ENCODE assay signal across 10 cellular contexts in genomic region chr22:49969751-49970527, GRCh38. TPM values are rescaled to one million over a fixed set of nuclear protein-coding genes. Genes with fewer than 3 reads are reported as not detected.
DNase-seq lines count a peak whose midpoint lies in the region; ATAC-seq and TF ChIP-seq lines count a peak whose summit lies in the region.
"Had no signal": no experiment of that assay in that cellular context is flagged by ENCODE, and none has a peak within 500 bp of the region (broad histone marks: within the 10 kb centered on the region; RNA-seq: fewer than 3 reads in every experiment).

No MANE protein-coding gene starts in this region.

- peak in 1 of 5 donors; percentile 11 for DNase-seq in CD4-positive, alpha-beta memory T cell
- no peak for DNase-seq in OCI-LY7 (ENCODE audit: low spot score)
- peak; percentile 76 for DNase-seq in coronary artery (ENCODE audit: low spot score)
- DNase-seq in omental fat pad (ENCODE audit: low spot score): peak; percentile 22
- DNase-seq in amygdala (lab: John Stamatoyannopoulos, UW): no peak
- DNase-seq in RKO (ENCODE audit: low spot score): no peak
- DNase-seq in NCI-H1417 treated with DMSO at 0.1 percent for 48 hours (lab: John Stamatoyannopoulos, UW): no peak

- no peaks in the 10 kb centered on the region for H3K27me3 ChIP-seq in CD4-positive, alpha-beta memory T cell (ENCODE audit: insufficient read depth, low read length)

- H3K4me3 Mint-ChIP-seq in CD4-positive, alpha-beta memory T cell: peak overlapping the region in 5 of 8 donors; percentile 79 to 83 (median 81)

- no peak for ATAC-seq in omental fat pad (ENCODE audit: low FRiP score)
- ATAC-seq in HG03108 (IDR thresholded peaks at IDR 0.05; ENCODE audit: unreplicated experiment): no peak

- peaks cover 0 to 8% of the 10 kb centered on the region in 2 donors for H3K36me3 Mint-ChIP-seq in CD4-positive, alpha-beta memory T cell

- H3K4me1 Mint-ChIP-seq in CD4-positive, alpha-beta memory T cell: peaks cover 8 to 25% (median 8%) of the 10 kb centered on the region in 4 donors

- no peaks in the 10 kb centered on the region for H3K79me2 ChIP-seq in OCI-LY7 (ENCODE audit: insufficient read depth, low read depth, low read length)

- peak overlapping the region in 1 of 2 donors; percentile 49 for H3K4me3 ChIP-seq in CD4-positive, alpha-beta memory T cell (ENCODE audit: low read length in 2 of 2)
- H3K4me3 ChIP-seq in OCI-LY7 (ENCODE audit: low read depth, low read length, poor library complexity, severe bottlenecking) (no peak overlapping the region), coronary artery (no peak overlapping the region)

- H3K27ac ChIP-seq in CD4-positive, alpha-beta memory T cell (ENCODE audit: low read depth, low read length): peak overlapping the region; percentile 56
- H3K27ac ChIP-seq in OCI-LY7 (ENCODE audit: low read depth, low read length, poor library complexity, severe bottlenecking): no peak overlapping the region
- peak overlapping the region; percentile 10 to 90 for H3K27ac ChIP-seq in coronary artery

- CTCF ChIA-PET in CD4-positive, alpha-beta memory T cell (lab: Charles Lee; ENCODE audit: partially characterized antibody): interaction anchor here (2.2 kb wide), 1 partner anchor 12 kb away, joined by 5 read pairs; no protein-coding TSS in a partner anchor
- CTCF ChIA-PET in OCI-LY7 (lab: Charles Lee; ENCODE audit: unreplicated experiment): no interaction called here

- BruUV-seq in OCI-LY7 (replicated peaks; lab: Mats Ljungman, UMichigan): no TSS peak

- peak overlapping the region; percentile 65 to 98 (median 94) for H3K27ac Mint-ChIP-seq in CD4-positive, alpha-beta memory T cell

- H3K4me1 ChIP-seq in CD4-positive, alpha-beta memory T cell (ENCODE audit: insufficient read depth, low read length): peaks cover 31% of the 10 kb centered on the region
- peaks cover 37% of the 10 kb centered on the region for H3K4me1 ChIP-seq in OCI-LY7 (ENCODE audit: insufficient read depth, low read length, poor library complexity, severe bottlenecking)

- no peaks in the 10 kb centered on the region for H3K9me3 ChIP-seq in CD4-positive, alpha-beta memory T cell (ENCODE audit: control insufficient read depth in 1 of 2, low read length in 2 of 2)
- H3K9me3 ChIP-seq in OCI-LY7 (ENCODE audit: low read length): no peaks in the 10 kb centered on the region; the same call in 1 of the 2 replicates

- H3K36me3 ChIP-seq in CD4-positive, alpha-beta memory T cell (ENCODE audit: insufficient read depth, low read length): no peaks in the 10 kb centered on the region
- H3K36me3 ChIP-seq in OCI-LY7 (ENCODE audit: insufficient read depth, low read length): peaks cover 6% of the 10 kb centered on the region; the same call in 1 of the 2 replicates

- no peaks in the 10 kb centered on the region for H3K9me2 ChIP-seq in OCI-LY7 (ENCODE audit: insufficient read depth, low read length)

- 0 out of 2 replicates have a peak overlapping the region, but pooled peaks have one; percentile 61 for H3K4me2 ChIP-seq in OCI-LY7 (ENCODE audit: low read length)

- intact Hi-C loops in CD4-positive, alpha-beta memory T cell (cut with micrococcal nuclease): loop anchor here (2.0 kb wide), 1 partner anchor 33 kb away; no protein-coding TSS in a partner anchor
- intact Hi-C loops in OCI-LY7 (cut with micrococcal nuclease; ENCODE audit: unreplicated experiment): no loop called here

- H3K27me3 Mint-ChIP-seq in CD4-positive, alpha-beta memory T cell: peaks cover 0 to 4% of the 10 kb centered on the region in 2 donors

- H4K20me1 ChIP-seq in OCI-LY7 (ENCODE audit: insufficient read depth, low read length): 0 out of 2 replicates have a peak, but pooled peaks cover 4% of the 10 kb centered on the region

- H2AFZ ChIP-seq in OCI-LY7 (ENCODE audit: low read length): no peak overlapping the region

- POLR2A ChIA-PET in CD4-positive, alpha-beta memory T cell (lab: Charles Lee; ENCODE audit: partially characterized antibody): interaction anchor here (1.7 to 4.9 kb wide), 3 partner anchors 9 to 60 kb away, joined by 3 to 90 read pairs (median 14); partner anchors contain the start of gene PIM3
- POLR2A ChIA-PET in OCI-LY7 (lab: Charles Lee): no interaction called here

- no peak for TF ChIP-seq CTCF in OCI-LY7 (conservative IDR thresholded peaks at IDR 0.05; ENCODE audit: low read length)
- no peak for TF ChIP-seq CTCF in coronary artery (IDR thresholded peaks at IDR 0.05)
- no peak for TF ChIP-seq CTCF in omental fat pad (IDR thresholded peaks at IDR 0.05)

- H3K9me3 Mint-ChIP-seq in CD4-positive, alpha-beta memory T cell: peaks cover 0 to 4% (median 0%) of the 10 kb centered on the region in 8 donors

RNA-seq across cellular contexts. Expression of gene PIM3, which starts 9.4 kb away (rescaled TPM):
- 10 to 100 TPM; 58.8 to 62.3 TPM for total RNA-seq in CD4-positive, alpha-beta memory T cell
- 10 to 100 TPM; 48.1 to 49.7 TPM for polyA plus RNA-seq in CD4-positive, alpha-beta memory T cell
- 74.3 and 81.7 TPM in 2 replicates for total RNA-seq in OCI-LY7 (2014; rRNA removed; shearing (Covaris generic))
- 60.5 and 66.5 TPM in 2 replicates for total RNA-seq in OCI-LY7 (2022)
- 100 to 1,000 TPM in 2 of 4 donors, 10 to 100 TPM in 2; 92.2 to 174 (median 114) TPM for total RNA-seq in omental fat pad

RNA-seq across cellular contexts. Expression of gene IL17REL, which starts 42.6 kb away (rescaled TPM):
- not detected for total RNA-seq in CD4-positive, alpha-beta memory T cell
- not detected for polyA plus RNA-seq in CD4-positive, alpha-beta memory T cell
- total RNA-seq in OCI-LY7 (2014; rRNA removed; shearing (Covaris generic)): 0.03 TPM in 1 of 2 replicates, not detected in the other
- total RNA-seq in OCI-LY7 (2022) (not detected in 2 replicates), omental fat pad (not detected)
- total RNA-seq: LHCN-M2, mammary epithelial cell had no signal
- polyA plus RNA-seq: mammary epithelial cell had no signal

RNA-seq across cellular contexts. Expression of gene CRELD2, which starts 51.5 kb away (rescaled TPM):
- 10 to 100 TPM; 36.0 to 36.2 TPM for total RNA-seq in CD4-positive, alpha-beta memory T cell
- polyA plus RNA-seq in CD4-positive, alpha-beta memory T cell: 10 to 100 TPM; 40.2 to 46.1 TPM
- total RNA-seq in OCI-LY7 (2014; rRNA removed; shearing (Covaris generic)): 32.5 and 35.3 TPM in 2 replicates
- total RNA-seq in OCI-LY7 (2022) (27.4 and 32.0 TPM in 2 replicates), omental fat pad (10 to 100 TPM; 30.8 to 52.4 (median 39.8) TPM)

RNA-seq across cellular contexts. Expression of gene ALG12, which starts 51.7 kb away (rescaled TPM):
- 10 to 100 TPM; 19.6 to 27.2 TPM for total RNA-seq in CD4-positive, alpha-beta memory T cell
- polyA plus RNA-seq in CD4-positive, alpha-beta memory T cell: 10 to 100 TPM; 16.9 to 19.0 TPM
- 6.4 and 11.7 TPM in 2 replicates for total RNA-seq in OCI-LY7 (2014; rRNA removed; shearing (Covaris generic))
- 11.4 and 14.0 TPM in 2 replicates for total RNA-seq in OCI-LY7 (2022)
- total RNA-seq in omental fat pad: 10 to 100 TPM; 11.7 to 21.8 (median 13.0) TPM

Comparison
In these comparisons a context has a peak if more than half of its experiments do, and no peak if none do; other contexts are left out.
1. DNase-seq: peak in coronary artery (single experiment) and omental fat pad (single experiment); none in OCI-LY7 (single experiment), amygdala (0 of 56), RKO (single experiment) and NCI-H1417 treated with DMSO at 0.1 percent for 48 hours (single experiment).